Comparison of ENCODE assay signal across 22 cellular contexts in the genomic region with DNA sequence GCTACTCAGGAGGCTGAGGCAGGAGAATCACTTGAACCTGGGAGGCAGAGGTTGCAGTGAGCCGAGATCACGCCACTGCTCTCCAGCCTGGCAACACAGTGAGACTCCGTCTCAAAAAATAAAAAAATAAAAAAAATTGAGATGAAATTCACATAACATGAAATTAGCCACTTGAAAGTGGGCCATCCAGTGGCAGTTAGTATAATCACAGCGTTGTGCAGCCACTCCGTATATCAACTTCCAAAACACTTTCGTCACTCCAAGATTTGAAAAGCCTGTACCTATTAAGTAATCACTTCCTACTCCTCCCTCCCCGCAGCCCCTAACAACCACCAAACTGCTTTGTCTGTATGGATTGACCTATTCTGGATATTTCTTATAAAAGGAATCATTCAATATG. TPM values are rescaled to one million over a fixed set of nuclear protein-coding genes. Genes with fewer than 3 reads are reported as not detected.
DNase-seq lines count a peak whose midpoint lies in the region; ATAC-seq and TF ChIP-seq lines count a peak whose summit lies in the region.
"Had no signal": no experiment of that assay in that cellular context is flagged by ENCODE, and none has a peak within 500 bp of the region (broad histone marks: within the 10 kb centered on the region; RNA-seq: fewer than 3 reads in every experiment).

No MANE protein-coding gene starts in this region.

- no peaks in the 10 kb centered on the region for H3K36me3 ChIP-seq in Loucy (ENCODE audit: insufficient read depth, low read length)
- no peaks in the 10 kb centered on the region for H3K36me3 ChIP-seq in CD4-positive, alpha-beta memory T cell (ENCODE audit: insufficient read depth, low read length)
- no peaks in the 10 kb centered on the region for H3K36me3 ChIP-seq in heart right ventricle
- H3K36me3 ChIP-seq: Peyer's patch, SJCRH30, thyroid gland had no signal

- H3K27me3 Mint-ChIP-seq in CD4-positive, alpha-beta memory T cell = peaks cover 1 to 8% of the 10 kb centered on the region in 2 donors

- H3K4me1 ChIP-seq in Loucy (ENCODE audit: insufficient read depth, low read length, poor library complexity, severe bottlenecking) = no peaks in the 10 kb centered on the region
- no peaks in the 10 kb centered on the region for H3K4me1 ChIP-seq in CD4-positive, alpha-beta memory T cell (ENCODE audit: insufficient read depth, low read length)
- H3K4me1 ChIP-seq in heart right ventricle = no peaks in the 10 kb centered on the region
- H3K4me1 ChIP-seq: Peyer's patch, SJCRH30 had no signal

- no peak overlapping the region for H3K4me2 ChIP-seq in Loucy (ENCODE audit: low read depth, low read length, poor library complexity, severe bottlenecking)

- no peaks in the 10 kb centered on the region for H3K4me1 Mint-ChIP-seq in CD4-positive, alpha-beta memory T cell
- H3K4me1 Mint-ChIP-seq: CD8-positive, alpha-beta memory T cell had no signal

- H2AFZ ChIP-seq in Loucy (ENCODE audit: low read length) = no peak overlapping the region

- in situ Hi-C loops in GM13977 (cut with MboI; ENCODE audit: low pct_unique_long_range_greater_than_20kb, low sequenced_read_pairs, unreplicated experiment) = no loop called here

- H3K4me3 Mint-ChIP-seq in CD4-positive, alpha-beta memory T cell = no peak overlapping the region
- H3K4me3 Mint-ChIP-seq: activated naive CD8-positive, alpha-beta T cell; CD8-positive, alpha-beta memory T cell; effector memory CD8-positive, alpha-beta T cell had no signal

- H3K36me3 Mint-ChIP-seq in CD4-positive, alpha-beta memory T cell = no peaks in the 10 kb centered on the region
- H3K36me3 Mint-ChIP-seq: CD8-positive, alpha-beta memory T cell had no signal

- H3F3A ChIP-seq in Loucy (ENCODE audit: low read depth) = no peaks in the 10 kb centered on the region

- peaks cover 0 to 8% (median 2%) of the 10 kb centered on the region in 8 donors for H3K9me3 Mint-ChIP-seq in CD4-positive, alpha-beta memory T cell
- H3K9me3 Mint-ChIP-seq: effector memory CD8-positive, alpha-beta T cell had no signal

- H4K20me1 ChIP-seq in Loucy (ENCODE audit: insufficient read depth, low read length, poor library complexity, severe bottlenecking) = no peaks in the 10 kb centered on the region

- H3K79me2 ChIP-seq in Loucy (ENCODE audit: insufficient read depth, low read length) = no peaks in the 10 kb centered on the region

- H3K9ac ChIP-seq in Loucy (ENCODE audit: low read depth, low read length, poor library complexity, severe bottlenecking) = no peak overlapping the region

- WGBS in heart right ventricle, 2 donors = 70 to 82% methylated on average over 7 of the region's 7 CpGs

- H3K4me3 ChIP-seq in Loucy (ENCODE audit: low read length, poor library complexity, severe bottlenecking) (no peak overlapping the region), epithelial cell of esophagus (ENCODE audit: low read length) (no peak overlapping the region), heart right ventricle (no peak overlapping the region)
- no peak overlapping the region for H3K4me3 ChIP-seq in CD4-positive, alpha-beta memory T cell (ENCODE audit: low read length in 2 of 2)
- H3K4me3 ChIP-seq: GM12878, lung, Peyer's patch, SJCRH30, thyroid gland had no signal

- H3K27me3 ChIP-seq in Loucy (ENCODE audit: insufficient read depth, low read length, poor library complexity, severe bottlenecking) (no peaks in the 10 kb centered on the region), heart right ventricle (peaks cover 0 to 5% (median 0%) of the 10 kb centered on the region in 7 donors)
- no peaks in the 10 kb centered on the region for H3K27me3 ChIP-seq in CD4-positive, alpha-beta memory T cell (ENCODE audit: insufficient read depth, low read length)
- H3K27me3 ChIP-seq: Peyer's patch, SJCRH30, thyroid gland had no signal

- no peak for ATAC-seq in left ventricle myocardium superior
- no peak for ATAC-seq in heart right ventricle
- no peak for ATAC-seq in HG03521 (IDR thresholded peaks at IDR 0.05; ENCODE audit: unreplicated experiment)
- ATAC-seq: effector memory CD8-positive, alpha-beta T cell; GM12878; stimulated activated naive CD8-positive, alpha-beta T cell treated with anti-CD3 and anti-CD28 coated beads, Interleukin-15, Interleukin-2, amounts not matched to agents 100 U/mL and 50 U/mL, for 24 hours had no signal

- intact Hi-C loops in CD4-positive, alpha-beta memory T cell (cut with micrococcal nuclease) = no loop called here
- intact Hi-C loops in left ventricle myocardium superior (cut with micrococcal nuclease) (no loop called here), heart right ventricle (cut with DNase I) (no loop called here)

- peak overlapping the region in 1 of 7 donors; percentile 32 for H3K27ac Mint-ChIP-seq in CD4-positive, alpha-beta memory T cell
- H3K27ac Mint-ChIP-seq: activated naive CD8-positive, alpha-beta T cell; CD8-positive, alpha-beta memory T cell; effector memory CD8-positive, alpha-beta T cell had no signal

- peak; percentile 23 for TF ChIP-seq CTCF in GM13977 (IDR thresholded peaks at IDR 0.05; ENCODE audit: extremely low read depth, insufficient read depth, missing control alignments)
- 0 out of 2 replicates have a peak, but pooled peaks have one; percentile 9 for TF ChIP-seq CTCF in Loucy (conservative IDR thresholded peaks at IDR 0.05; ENCODE audit: low read length)
- TF ChIP-seq CTCF in epithelial cell of esophagus (IDR thresholded peaks at IDR 0.05; ENCODE audit: insufficient read depth, low read depth, low read length, missing control alignments) = no peak
- TF ChIP-seq CTCF in heart right ventricle (IDR thresholded peaks at IDR 0.05) = peak in 1 of 9 donors; percentile 15

- no peak for DNase-seq in GM13977 (ENCODE audit: low spot score)
- peak; percentile 5 for DNase-seq in epithelial cell of esophagus (ENCODE audit: low read depth)
- DNase-seq in lung microvascular endothelial cell (ENCODE audit: low read depth in 2 of 2) = peak; percentile 10 to 15
- DNase-seq in CD4-positive, alpha-beta memory T cell = no peak
- DNase-seq in left ventricle myocardium superior = no peak
- no peak for DNase-seq in heart right ventricle
- DNase-seq: activated CD4-positive, alpha-beta T cell treated with anti-CD3 and anti-CD28 coated beads for 48 hours; CD8-positive, alpha-beta memory T cell; effector memory CD8-positive, alpha-beta T cell; NCI-H2081; NCI-H446 treated with DMSO at 0.1 percent for 48 hours; Peyer's patch; SJCRH30; stimulated activated CD4-positive, alpha-beta T cell treated with anti-CD3 and anti-CD28 coated beads, Interleukin-4, amount 100 ng/mL, for 24 hours; stimulated activated naive CD8-positive, alpha-beta T cell treated with anti-CD3 and anti-CD28 coated beads, Interleukin-15, Interleukin-2, amounts not matched to agents 100 U/mL and 50 U/mL, for 24 hours; T-helper 2 cell; thyroid gland had no signal

- H3K27ac ChIP-seq in CD4-positive, alpha-beta memory T cell (ENCODE audit: low read depth, low read length) = no peak overlapping the region
- H3K27ac ChIP-seq in heart right ventricle = no peak overlapping the region
- H3K27ac ChIP-seq: Peyer's patch, SJCRH30, thyroid gland had no signal

- CTCF ChIA-PET in CD4-positive, alpha-beta memory T cell (lab: Charles Lee; ENCODE audit: partially characterized antibody) = no interaction called here

- POLR2A ChIA-PET in CD4-positive, alpha-beta memory T cell (lab: Charles Lee; ENCODE audit: partially characterized antibody) = no interaction called here

- H3K9me3 ChIP-seq in Loucy (ENCODE audit: insufficient read depth, low read depth, low read length) (no peaks in the 10 kb centered on the region; the same call in 1 of the 2 replicates), heart right ventricle (peaks cover 0 to 6% (median 0%) of the 10 kb centered on the region in 11 donors)
- H3K9me3 ChIP-seq in CD4-positive, alpha-beta memory T cell (ENCODE audit: control insufficient read depth in 1 of 2, low read length in 2 of 2) = no peaks in the 10 kb centered on the region
- H3K9me3 ChIP-seq: Peyer's patch, SJCRH30, thyroid gland had no signal

- no peaks in the 10 kb centered on the region for H3K9me2 ChIP-seq in Loucy (replicated peaks; ENCODE audit: low read depth, low read length)

RNA-seq across cellular contexts. Expression of gene CACUL1, which starts 20.7 kb away (rescaled TPM):
- total RNA-seq in lung microvascular endothelial cell (17.9 and 21.4 TPM in 2 replicates), left ventricle myocardium superior (28.5 TPM), heart right ventricle (10 to 100 TPM; 19.5 to 32.6 (median 25.2) TPM)
- total RNA-seq in CD4-positive, alpha-beta memory T cell = 10 to 100 TPM; 32.1 to 32.3 TPM
- polyA plus RNA-seq in CD4-positive, alpha-beta memory T cell = 10 to 100 TPM; 14.9 to 30.5 TPM
- 1 to 10 TPM; 4.9 to 7.3 TPM for polyA plus RNA-seq in heart right ventricle

Comparison
In these comparisons a context has a peak if more than half of its experiments do, and no peak if none do; other contexts are left out.
1. DNase-seq: peak in epithelial cell of esophagus (single experiment) and lung microvascular endothelial cell (2 of 2); none in GM13977 (single experiment), CD4-positive, alpha-beta memory T cell (0 of 5), left ventricle myocardium superior (single experiment) and heart right ventricle (0 of 2).